10 cellular contexts compared by ENCODE assay signal in genomic region chr3:192817053-192817452, GRCh38.
DNase-seq lines count a peak whose midpoint lies in the region; ATAC-seq and TF ChIP-seq lines count a peak whose summit lies in the region.
"Had no signal": no experiment of that assay in that cellular context is flagged by ENCODE, and none has a peak within 500 bp of the region (broad histone marks: within the 10 kb centered on the region; RNA-seq: fewer than 3 reads in every experiment).

No MANE protein-coding gene starts in this region.

- H3K36me3 Mint-ChIP-seq in CD4-positive, alpha-beta T cell (ENCODE audit: low read depth): no peaks in the 10 kb centered on the region

- H3K9me3 Mint-ChIP-seq in CD4-positive, alpha-beta T cell: no peaks in the 10 kb centered on the region

- H3K27ac Mint-ChIP-seq in CD4-positive, alpha-beta T cell: no peak overlapping the region

- CTCF ChIA-PET in AG04449 (lab: Yijun Ruan, JAX): interaction anchor here (0.7 to 29.0 kb wide), 32 partner anchors 8 to 772 kb away, joined by 3 to 678 read pairs (median 6); partner anchors contain the start of gene MB21D2
- CTCF ChIA-PET in CD4-positive, alpha-beta T cell (lab: Charles Lee): interaction anchor here (0.6 to 1.4 kb wide), 2 partner anchors 224 to 230 kb away, joined by 3 to 4 read pairs; no protein-coding TSS in a partner anchor

- H3K4me3 ChIP-seq in AG04449 (ENCODE audit: low read depth, low read length) (no peak overlapping the region), cardiac fibroblast (replicated peaks in 1 of 2; ENCODE audit: low read depth in 2 of 2, low read length in 2 of 2) (no peak overlapping the region)
- H3K4me3 ChIP-seq: upper lobe of left lung had no signal

- H3K9me3 ChIP-seq in CD4-positive, alpha-beta T cell (ENCODE audit: control insufficient read depth, low read length): no peaks in the 10 kb centered on the region
- H3K9me3 ChIP-seq: upper lobe of left lung had no signal

- ATAC-seq in GM18873 (IDR thresholded peaks at IDR 0.05; ENCODE audit: low FRiP score, unreplicated experiment) (peak; percentile 35), HG03432 (IDR thresholded peaks at IDR 0.05; ENCODE audit: unreplicated experiment) (peak; percentile 66)
- no peak for ATAC-seq in CD4-positive, alpha-beta T cell (ENCODE audit: poor library complexity)

- H3K27me3 ChIP-seq in CD4-positive, alpha-beta T cell (ENCODE audit: control insufficient read depth, insufficient read depth, low read length): no peaks in the 10 kb centered on the region
- H3K27me3 ChIP-seq: upper lobe of left lung had no signal

- TF ChIP-seq CTCF in AG04449 (IDR thresholded peaks at IDR 0.05; ENCODE audit: insufficient read depth, low read length, missing control alignments): no peak
- no peak for TF ChIP-seq CTCF in cardiac fibroblast (IDR thresholded peaks at IDR 0.05; ENCODE audit: low read depth, low read length)
- no peak for TF ChIP-seq CTCF in CD4-positive, alpha-beta T cell (IDR thresholded peaks at IDR 0.05)

- DNase-seq in AG04449 (ENCODE audit: low read depth, low spot score) (peak; percentile 44), cardiac fibroblast (ENCODE audit: low read depth in 2 of 2) (peak; percentile 31 to 88), NOMO-1 treated with dmso at 0.1 percent for 144 hours (lab: John Stamatoyannopoulos, UW; ENCODE audit: unreplicated experiment) (no peak), GDM1 (lab: John Stamatoyannopoulos, UW) (no peak), NCI-H1092 treated with DMSO at 0.1 percent for 48 hours (lab: John Stamatoyannopoulos, UW) (no peak)
- no peak for DNase-seq in CD4-positive, alpha-beta T cell
- DNase-seq: left ventricle myocardium superior, upper lobe of left lung had no signal

- no peaks in the 10 kb centered on the region for H3K4me1 Mint-ChIP-seq in CD4-positive, alpha-beta T cell (ENCODE audit: low read depth)

- H3K27me3 Mint-ChIP-seq in CD4-positive, alpha-beta T cell: peaks cover 14% of the 10 kb centered on the region

- POLR2A ChIA-PET in AG04449 (lab: Yijun Ruan, JAX): interaction anchor here (0.8 to 1.2 kb wide), 2 partner anchors 63 to 101 kb away, joined by 4 read pairs; partner anchors contain the start of gene MB21D2
- POLR2A ChIA-PET in CD4-positive, alpha-beta T cell (lab: Charles Lee): no interaction called here

- no peak overlapping the region for H3K27ac ChIP-seq in CD4-positive, alpha-beta T cell (ENCODE audit: low read depth, low read length)
- H3K27ac ChIP-seq: upper lobe of left lung had no signal

- no peak overlapping the region for H3K4me3 Mint-ChIP-seq in CD4-positive, alpha-beta T cell

- intact Hi-C loops in CD4-positive, alpha-beta T cell (cut with DNase I, micrococcal nuclease): loop anchor here (5.0 to 10.0 kb wide), 2 partner anchors 755 to 1498 kb away; no protein-coding TSS in a partner anchor

Comparison
In these comparisons a context has a peak if more than half of its experiments do, and no peak if none do; other contexts are left out.
1. DNase-seq: peak in AG04449 (single experiment) and cardiac fibroblast (2 of 2); none in NOMO-1 treated with dmso at 0.1 percent for 144 hours (single experiment), CD4-positive, alpha-beta T cell (0 of 10), GDM1 (single experiment) and NCI-H1092 treated with DMSO at 0.1 percent for 48 hours (single experiment).